ENCODE assay signal across 8 cellular contexts in genomic region chr20:20780127-20780822, GRCh38.
DNase-seq lines count a peak whose midpoint lies in the region; ATAC-seq and TF ChIP-seq lines count a peak whose summit lies in the region.

No MANE protein-coding gene starts in this region.

- H3K4me3 ChIP-seq in WERI-Rb-1 (ENCODE audit: low read depth, low read length) = no peak overlapping the region

- no peaks in the 10 kb centered on the region for H3K9me3 Mint-ChIP-seq in stimulated activated memory B cell treated with anti-CD40 and anti-IgM and Interleukin-4, amounts not matched to agents 10 μg/mL and 1 μg/mL and 100 μg/mL, for 72 hours
- H3K9me3 Mint-ChIP-seq in activated naive CD4-positive, alpha-beta T cell treated with anti-CD3 and anti-CD28 coated beads, Interleukin-2, amount 10 ng/mL, durations not matched to agents 7 days and 5 days = peaks cover 2% of the 10 kb centered on the region

- H3K36me3 ChIP-seq in WERI-Rb-1 = no peaks in the 10 kb centered on the region

- H3K27ac ChIP-seq in WERI-Rb-1 = no peak overlapping the region

- CTCF ChIA-PET in activated naive CD4-positive, alpha-beta T cell treated with anti-CD3 and anti-CD28 coated beads, Interleukin-2, amount 10 ng/mL, durations not matched to agents 7 days and 5 days (lab: Charles Lee) = no interaction called here

- no peak for TF ChIP-seq CTCF in WERI-Rb-1 (IDR thresholded peaks at IDR 0.05; ENCODE audit: low read depth, low read length)

- no peaks in the 10 kb centered on the region for H3K4me1 Mint-ChIP-seq in stimulated activated memory B cell treated with anti-CD40 and anti-IgM and Interleukin-4, amounts not matched to agents 10 μg/mL and 1 μg/mL and 100 μg/mL, for 72 hours
- no peaks in the 10 kb centered on the region for H3K4me1 Mint-ChIP-seq in activated naive CD4-positive, alpha-beta T cell treated with anti-CD3 and anti-CD28 coated beads, Interleukin-2, amount 10 ng/mL, durations not matched to agents 7 days and 5 days

- peaks cover 11% of the 10 kb centered on the region for H3K27me3 Mint-ChIP-seq in stimulated activated memory B cell treated with anti-CD40 and anti-IgM and Interleukin-4, amounts not matched to agents 10 μg/mL and 1 μg/mL and 100 μg/mL, for 72 hours
- peaks cover 15% of the 10 kb centered on the region for H3K27me3 Mint-ChIP-seq in activated naive CD4-positive, alpha-beta T cell treated with anti-CD3 and anti-CD28 coated beads, Interleukin-2, amount 10 ng/mL, durations not matched to agents 7 days and 5 days

- no peaks in the 10 kb centered on the region for H3K27me3 ChIP-seq in WERI-Rb-1 (ENCODE audit: insufficient read depth, low read depth, severe bottlenecking)

- no peak overlapping the region for H3K4me3 Mint-ChIP-seq in stimulated activated memory B cell treated with anti-CD40 and anti-IgM and Interleukin-4, amounts not matched to agents 10 μg/mL and 1 μg/mL and 100 μg/mL, for 72 hours
- H3K4me3 Mint-ChIP-seq in activated naive CD4-positive, alpha-beta T cell treated with anti-CD3 and anti-CD28 coated beads, Interleukin-2, amount 10 ng/mL, durations not matched to agents 7 days and 5 days = no peak overlapping the region

- DNase-seq in GM03348 (ENCODE audit: low spot score) (peak; percentile 9), RPMI7951 (ENCODE audit: low read depth) (peak; percentile 24), cardiac septum (ENCODE audit: low spot score) (peak; percentile 89), WERI-Rb-1 (no peak), AG08396 (ENCODE audit: low spot score) (no peak)
- DNase-seq in activated naive CD4-positive, alpha-beta T cell treated with anti-CD3 and anti-CD28 coated beads, Interleukin-2, amount 10 ng/mL, durations not matched to agents 7 days and 5 days = no peak

- peak; percentile 65 for ATAC-seq in HG03159 (IDR thresholded peaks at IDR 0.05; ENCODE audit: unreplicated experiment)
- peak; percentile 77 for ATAC-seq in stimulated activated memory B cell treated with anti-CD40 and anti-IgM and Interleukin-4, amounts not matched to agents 10 μg/mL and 1 μg/mL and 100 μg/mL, for 72 hours

- H3K36me3 Mint-ChIP-seq in stimulated activated memory B cell treated with anti-CD40 and anti-IgM and Interleukin-4, amounts not matched to agents 10 μg/mL and 1 μg/mL and 100 μg/mL, for 72 hours = no peaks in the 10 kb centered on the region
- no peaks in the 10 kb centered on the region for H3K36me3 Mint-ChIP-seq in activated naive CD4-positive, alpha-beta T cell treated with anti-CD3 and anti-CD28 coated beads, Interleukin-2, amount 10 ng/mL, durations not matched to agents 7 days and 5 days

- H3K9me3 ChIP-seq in WERI-Rb-1 (ENCODE audit: severe bottlenecking) = no peaks in the 10 kb centered on the region

- H3K27ac Mint-ChIP-seq in stimulated activated memory B cell treated with anti-CD40 and anti-IgM and Interleukin-4, amounts not matched to agents 10 μg/mL and 1 μg/mL and 100 μg/mL, for 72 hours = no peak overlapping the region
- H3K27ac Mint-ChIP-seq in activated naive CD4-positive, alpha-beta T cell treated with anti-CD3 and anti-CD28 coated beads, Interleukin-2, amount 10 ng/mL, durations not matched to agents 7 days and 5 days = no peak overlapping the region

- intact Hi-C loops in cardiac septum (cut with DNase I) = no loop called here

Comparison
In these comparisons a context has a peak if more than half of its experiments do, and no peak if none do; other contexts are left out.
1. DNase-seq: peak in GM03348 (single experiment), RPMI7951 (single experiment) and cardiac septum (single experiment); none in WERI-Rb-1 (single experiment), AG08396 (single experiment) and activated naive CD4-positive, alpha-beta T cell treated with anti-CD3 and anti-CD28 coated beads, Interleukin-2, amount 10 ng/mL, durations not matched to agents 7 days and 5 days (single experiment).